Comparison of ENCODE assay signal across 26 cellular contexts in the genomic region with DNA sequence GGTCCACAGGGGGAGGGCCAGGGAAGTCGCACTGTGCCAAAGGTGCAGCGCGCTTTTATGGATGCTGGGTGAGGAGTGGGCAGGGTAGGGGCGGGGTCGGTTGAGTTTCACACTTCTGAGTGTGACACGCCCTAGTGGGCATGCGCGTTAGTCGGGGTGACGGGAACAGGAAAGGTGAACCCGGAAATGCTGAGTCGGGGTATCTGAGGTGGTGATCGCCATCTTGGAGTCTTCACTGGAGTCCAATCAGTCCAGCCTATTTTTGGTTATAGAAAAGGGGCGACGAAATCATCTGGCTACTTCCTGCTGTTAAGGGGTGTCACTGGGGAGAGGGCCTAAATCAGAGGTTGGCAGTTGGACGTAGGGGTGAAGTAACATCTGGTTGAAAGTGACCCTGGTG.
"Had no signal": no experiment of that assay in that cellular context is flagged by ENCODE, and none has a peak within 500 bp of the region (broad histone marks: within the 10 kb centered on the region; RNA-seq: fewer than 3 reads in every experiment).

No MANE protein-coding gene starts in this region.

- FAIRE-seq: endometrium, keratinocyte had no signal

- ATAC-seq: effector memory CD8-positive, alpha-beta T cell; esophagus mucosa; gastrocnemius medialis; heart right ventricle; left cardiac atrium; left lung; left ventricle myocardium superior; lower lobe of right lung; mucosa of descending colon had no signal

- DNase-seq: colonic mucosa; cortex of kidney; effector CD8-positive, alpha-beta T cell; effector memory CD8-positive, alpha-beta T cell; endodermal cell; erythroblast; esophagus squamous epithelium; foreskin fibroblast; foreskin melanocyte; gastrocnemius medialis; glutamatergic neuron; heart right ventricle; hippocampal formation; left cardiac atrium; left lung; left ventricle myocardium superior; lower lobe of right lung; mesenchymal stem cell; mucosa of descending colon; naive B cell had no signal

- H3K27me3 ChIP-seq: colonic mucosa, esophagus squamous epithelium, gastrocnemius medialis, heart right ventricle, left lung had no signal

- H3K4me3 Mint-ChIP-seq: dendritic cell treated with granulocyte-macrophage colony-stimulating factor and Interleukin-4, amounts not matched to agents 40 ng/mL and 50 ng/mL, for 4 days; effector memory CD8-positive, alpha-beta T cell; endodermal cell; mesothelial cell of epicardium; naive B cell had no signal

- H3K27ac ChIP-seq: colonic mucosa, epithelial cell of prostate, esophagus squamous epithelium, gastrocnemius medialis, heart right ventricle, left lung, lower lobe of right lung had no signal

- H3K36me3 ChIP-seq: colonic mucosa had no signal

- H3K4me3 ChIP-seq: colonic mucosa, esophagus squamous epithelium, gastrocnemius medialis, heart right ventricle, left lung, lower lobe of right lung, mucosa of descending colon had no signal

- H3K9me3 ChIP-seq: colonic mucosa, esophagus squamous epithelium, gastrocnemius medialis, lower lobe of right lung had no signal

- H3K27ac Mint-ChIP-seq: dendritic cell treated with granulocyte-macrophage colony-stimulating factor and Interleukin-4, amounts not matched to agents 40 ng/mL and 50 ng/mL, for 4 days; effector memory CD8-positive, alpha-beta T cell; endodermal cell; mesothelial cell of epicardium; naive B cell had no signal

- H3K4me1 Mint-ChIP-seq: endodermal cell, mesothelial cell of epicardium had no signal

- H3K27me3 Mint-ChIP-seq: dendritic cell treated with granulocyte-macrophage colony-stimulating factor and Interleukin-4, amounts not matched to agents 40 ng/mL and 50 ng/mL, for 4 days; effector memory CD8-positive, alpha-beta T cell; naive B cell had no signal

- H3K4me1 ChIP-seq: colonic mucosa, esophagus squamous epithelium, gastrocnemius medialis, heart right ventricle, left lung, lower lobe of right lung had no signal
